ENCODE assay signal across 14 cellular contexts in genomic region chr18:26185267-26185666, GRCh38. TPM values are rescaled to one million over a fixed set of nuclear protein-coding genes. Genes with fewer than 3 reads are reported as not detected.
DNase-seq lines count a peak whose midpoint lies in the region; ATAC-seq and TF ChIP-seq lines count a peak whose summit lies in the region.
"Had no signal": no experiment of that assay in that cellular context is flagged by ENCODE, and none has a peak within 500 bp of the region (broad histone marks: within the 10 kb centered on the region; RNA-seq: fewer than 3 reads in every experiment).

No MANE protein-coding gene starts in this region.

- no peaks in the 10 kb centered on the region for H3K9me3 ChIP-seq in A673 (ENCODE audit: low read depth, low read length, poor library complexity, severe bottlenecking)
- no peaks in the 10 kb centered on the region for H3K9me3 ChIP-seq in Panc1 (ENCODE audit: control insufficient read depth, insufficient read depth, low read depth, low read length)
- H3K9me3 ChIP-seq in neuronal stem cell (replicated peaks in 1 of 2; ENCODE audit: control insufficient read depth in 2 of 2, insufficient read depth in 1 of 2, low read depth in 1 of 2, low read length in 2 of 2) = no peaks in the 10 kb centered on the region

- no peak overlapping the region for H2AFZ ChIP-seq in neuronal stem cell (ENCODE audit: low read length)

- H3K4me1 ChIP-seq in A673 (ENCODE audit: insufficient read depth, low read length, poor library complexity, severe bottlenecking) (no peaks in the 10 kb centered on the region), Panc1 (ENCODE audit: control insufficient read depth, insufficient read depth, low read length) (no peaks in the 10 kb centered on the region), neuronal stem cell (ENCODE audit: control insufficient read depth in 2 of 2, insufficient read depth in 1 of 2, low read depth in 1 of 2, low read length in 2 of 2) (no peaks in the 10 kb centered on the region)

- H3K36me3 ChIP-seq in A673 (ENCODE audit: insufficient read depth, low read length, poor library complexity, severe bottlenecking) (no peaks in the 10 kb centered on the region), Panc1 (ENCODE audit: control insufficient read depth, insufficient read depth, low read length) (no peaks in the 10 kb centered on the region), neuronal stem cell (replicated peaks in 1 of 2; ENCODE audit: control insufficient read depth in 2 of 2, insufficient read depth in 2 of 2, low read length in 2 of 2) (no peaks in the 10 kb centered on the region)
- H3K36me3 ChIP-seq: BLaER1 had no signal

- CTCF ChIA-PET in A673 (lab: Charles Lee) (no interaction called here), Panc1 (lab: Charles Lee) (no interaction called here)

- H3K4ac ChIP-seq in neuronal stem cell (ENCODE audit: low read length) = no peak overlapping the region

- BruUV-seq in A673 (replicated peaks; lab: Mats Ljungman, UMichigan) = no TSS peak
- no TSS peak for BruUV-seq in Panc1 (replicated peaks; lab: Mats Ljungman, UMichigan)

- no peak overlapping the region for H2AK5ac ChIP-seq in neuronal stem cell (ENCODE audit: low read depth, low read length)

- H2BK5ac ChIP-seq in neuronal stem cell (ENCODE audit: low read length) = no peak overlapping the region

- H3K27me3 ChIP-seq in A673 (replicated peaks; ENCODE audit: insufficient read depth, low read depth, low read length, poor library complexity) = no peaks in the 10 kb centered on the region
- no peaks in the 10 kb centered on the region for H3K27me3 ChIP-seq in Panc1 (ENCODE audit: control insufficient read depth, insufficient read depth, low read length)
- no peaks in the 10 kb centered on the region for H3K27me3 ChIP-seq in neuronal stem cell (ENCODE audit: control insufficient read depth in 3 of 3, insufficient read depth in 3 of 3, low read depth in 1 of 3, low read length in 3 of 3)
- H3K27me3 ChIP-seq: BLaER1 had no signal

- no peak overlapping the region for H3K14ac ChIP-seq in neuronal stem cell (ENCODE audit: low read length)

- no peak overlapping the region for H2BK12ac ChIP-seq in neuronal stem cell (ENCODE audit: low read length)

- in situ Hi-C loops in Panc1 (cut with HindIII; ENCODE audit: low pct_unique_long_range_greater_than_20kb, low sequenced_read_pairs) = no loop called here

- no peak overlapping the region for H2BK15ac ChIP-seq in neuronal stem cell (ENCODE audit: low read length)

- H3K23ac ChIP-seq in neuronal stem cell (ENCODE audit: low read depth, low read length, poor library complexity) = no peak overlapping the region

- intact Hi-C loops in A673 (cut with micrococcal nuclease; ENCODE audit: unreplicated experiment) (no loop called here), Panc1 (cut with micrococcal nuclease; ENCODE audit: unreplicated experiment) (no loop called here)

- H3K27ac ChIP-seq in A673 (ENCODE audit: low read depth, low read length, poor library complexity, severe bottlenecking) = no peak overlapping the region
- no peak overlapping the region for H3K27ac ChIP-seq in Panc1 (ENCODE audit: low read length)
- H3K27ac ChIP-seq in neuronal stem cell (replicated peaks; ENCODE audit: low read length) = no peak overlapping the region
- H3K27ac ChIP-seq: BLaER1 had no signal

- H4K8ac ChIP-seq in neuronal stem cell (ENCODE audit: low read depth, low read length) = no peak overlapping the region

- WGBS in neuronal stem cell (ENCODE audit: extremely low coverage in 2 of 2, insufficient read length in 2 of 2, insufficient replicate concordance in 1 of 2), 2 donors = no CpG with 5 or more reads among the region's 2 CpGs

- ATAC-seq in Panc1 (no peak), HG03521 (IDR thresholded peaks at IDR 0.05; ENCODE audit: unreplicated experiment) (no peak)
- ATAC-seq: activated naive CD4-positive, alpha-beta T cell treated with anti-CD3 and anti-CD28 coated beads, Interleukin-2, amount 50 U/mL, for 72 hours; Right ventricle myocardium inferior had no signal

- POLR2A ChIA-PET in A673 (lab: Charles Lee; ENCODE audit: low non-redundant PET) = no interaction called here
- POLR2A ChIA-PET in Panc1 (lab: Charles Lee) = no interaction called here

- peak; percentile 1 for DNase-seq in A673 (ENCODE audit: low spot score)
- DNase-seq in H4 (ENCODE audit: low spot score) = peak; percentile 42
- no peak for DNase-seq in Panc1 (ENCODE audit: low read depth, low spot score)
- peak; percentile 7 for DNase-seq in foreskin melanocyte
- no peak for DNase-seq in stimulated activated CD4-positive, alpha-beta T cell treated with anti-CD3 and anti-CD28 coated beads, Interleukin-2, amount 100 ng/mL, for 48 hours
- no peak for DNase-seq in activated CD4-positive, CD25-positive, alpha-beta regulatory T cell (lab: John Stamatoyannopoulos, UW)
- no peak for DNase-seq in neuronal stem cell (ENCODE audit: low spot score)
- DNase-seq: activated CD4-positive, alpha-beta T cell treated with anti-CD3 and anti-CD28 coated beads for 4 hours; NCI-H1930 had no signal

- no peak overlapping the region for H4K91ac ChIP-seq in neuronal stem cell (ENCODE audit: low read depth, low read length, poor library complexity)

- no peak overlapping the region for H3K18ac ChIP-seq in neuronal stem cell (ENCODE audit: low read length)

- H3K79me1 ChIP-seq in neuronal stem cell (ENCODE audit: low read depth, low read length) = no peaks in the 10 kb centered on the region

- H3K4me3 ChIP-seq in A673 (ENCODE audit: low read depth, low read length, poor library complexity, severe bottlenecking) (no peak overlapping the region), Panc1 (ENCODE audit: low read depth in 2 of 2, low read length in 2 of 2) (no peak overlapping the region), neuronal stem cell (ENCODE audit: low read length in 2 of 2) (no peak overlapping the region)
- H3K4me3 ChIP-seq: BLaER1, smooth muscle cell had no signal

- no peak overlapping the region for H3K9ac ChIP-seq in neuronal stem cell (ENCODE audit: low read depth, low read length, poor library complexity)
- H3K9ac ChIP-seq: BLaER1 had no signal

- no peak overlapping the region for H2BK120ac ChIP-seq in neuronal stem cell (ENCODE audit: low read depth, low read length)

- H3K4me2 ChIP-seq in neuronal stem cell (ENCODE audit: insufficient read depth, low read length, poor library complexity, severe bottlenecking) = no peak overlapping the region
- H3K4me2 ChIP-seq: BLaER1, smooth muscle cell had no signal

- TF ChIP-seq CTCF in A673 (conservative IDR thresholded peaks at IDR 0.05; ENCODE audit: low read depth, low read length) (0 out of 2 replicates have a peak, but pooled peaks have one; percentile 23), Panc1 (IDR thresholded peaks at IDR 0.05) (peak; percentile 27; the same call in 1 of the 2 replicates)

RNA-seq across cellular contexts. Expression of gene TAF4B, which starts 41.0 kb away (rescaled TPM):
- total RNA-seq in A673 (2021) (2.0 and 2.5 TPM in 2 replicates), Panc1 (2021; ENCODE audit: unreplicated experiment) (8.0 TPM)
- total RNA-seq in H4 (2014; rRNA removed; shearing (Covaris generic)) = 3.0 and 4.0 TPM in 2 replicates
- polyA plus RNA-seq in Panc1 (2012; ENCODE audit: insufficient read length) = 3.1 TPM
- 2.7 TPM for polyA plus RNA-seq in neuronal stem cell (2013, experiment 1 of 2)
- 3.0 TPM for polyA plus RNA-seq in neuronal stem cell (2013, experiment 2 of 2)

RNA-seq across cellular contexts. Expression of gene PSMA8, which starts 51.6 kb away (rescaled TPM):
- not detected in 2 replicates for total RNA-seq in A673 (2021)
- total RNA-seq in H4 (2014; rRNA removed; shearing (Covaris generic)) = not detected in 2 replicates
- total RNA-seq in Panc1 (2021; ENCODE audit: unreplicated experiment) = not detected
- not detected for polyA plus RNA-seq in Panc1 (2012; ENCODE audit: insufficient read length)
- polyA plus RNA-seq in neuronal stem cell (2013, experiment 1 of 2) = not detected
- polyA plus RNA-seq in neuronal stem cell (2013, experiment 2 of 2) = not detected
- polyA plus RNA-seq: smooth muscle cell had no signal

Comparison
In these comparisons a context has a peak if more than half of its experiments do, and no peak if none do; other contexts are left out.
1. DNase-seq: peak in A673 (single experiment), H4 (single experiment) and foreskin melanocyte (single experiment); none in Panc1 (single experiment), stimulated activated CD4-positive, alpha-beta T cell treated with anti-CD3 and anti-CD28 coated beads, Interleukin-2, amount 100 ng/mL, for 48 hours (0 of 2), activated CD4-positive, CD25-positive, alpha-beta regulatory T cell (0 of 4) and neuronal stem cell (single experiment).